13 cellular contexts compared by ENCODE assay signal in the genomic region with DNA sequence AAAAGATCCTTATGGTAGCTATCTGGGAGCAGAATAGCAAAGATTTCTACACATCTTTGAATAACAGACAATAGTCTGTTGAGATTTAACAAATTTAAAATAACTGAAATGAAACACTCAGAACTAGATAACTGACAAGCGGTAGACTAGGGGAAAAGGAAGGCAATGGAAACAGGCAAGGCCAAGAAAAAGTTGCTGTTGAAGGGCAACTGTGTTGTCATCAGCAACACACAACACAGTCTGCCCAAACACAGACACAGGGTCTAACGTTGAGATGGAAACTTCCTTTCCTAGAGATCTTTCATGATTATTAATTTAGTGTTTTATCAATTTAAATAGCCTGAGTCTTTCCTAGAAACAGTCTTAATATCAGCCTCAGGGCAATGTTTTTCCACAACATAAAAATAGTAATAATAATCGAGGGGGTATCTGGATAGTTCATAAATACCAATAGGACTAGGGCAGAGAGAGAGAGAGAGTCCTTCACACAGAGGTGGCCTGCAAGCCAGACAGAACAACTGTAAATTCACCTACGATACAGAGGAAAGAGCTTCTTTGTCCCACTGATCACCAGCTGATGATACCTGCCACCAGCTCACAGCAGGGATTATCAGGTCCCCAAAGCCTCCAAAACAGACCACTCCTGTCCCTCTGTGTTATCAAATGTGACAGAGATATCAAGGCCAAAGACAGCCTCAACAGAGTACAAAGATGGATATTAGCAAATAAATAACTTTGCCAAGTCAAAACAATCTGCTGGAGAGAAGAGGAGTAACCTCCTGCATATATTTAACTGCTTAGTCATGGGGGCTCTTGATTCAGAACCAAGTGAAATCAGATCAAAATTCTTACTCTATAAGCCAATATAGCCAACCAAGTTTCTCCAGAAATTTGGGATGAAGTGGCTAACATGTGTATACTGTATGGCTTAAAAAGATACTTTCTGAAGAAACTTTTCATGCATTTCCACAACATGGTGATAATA.
DNase-seq lines count a peak whose midpoint lies in the region; ATAC-seq and TF ChIP-seq lines count a peak whose summit lies in the region.
"Had no signal": no experiment of that assay in that cellular context is flagged by ENCODE, and none has a peak within 500 bp of the region (broad histone marks: within the 10 kb centered on the region; RNA-seq: fewer than 3 reads in every experiment).

No MANE protein-coding gene starts in this region.

- H3K4me3 ChIP-seq in AG10803 (ENCODE audit: low read length) = no peak overlapping the region
- no peak overlapping the region for H3K4me3 ChIP-seq in HUES48 (ENCODE audit: low read depth, low read length)
- H3K4me3 ChIP-seq in adipocyte (ENCODE audit: low read length) = no peak overlapping the region
- H3K4me3 ChIP-seq: right lobe of liver had no signal

- no peaks in the 10 kb centered on the region for H3K27me3 ChIP-seq in HUES48 (ENCODE audit: control insufficient read depth, insufficient read depth, low read length)
- H3K27me3 ChIP-seq in adipocyte (replicated peaks; ENCODE audit: control insufficient read depth, insufficient read depth, low read length) = no peaks in the 10 kb centered on the region
- H3K27me3 ChIP-seq: right lobe of liver had no signal

- DNase-seq in AG10803 (ENCODE audit: low read depth) (peak; percentile 54), adipocyte (ENCODE audit: low read depth) (peak; percentile 47), kidney tubule cell (ENCODE audit: low spot score) (peak; percentile 43), posterior cingulate gyrus (no peak), NCI-H2196 treated with DMSO at 0.1 percent for 48 hours (lab: John Stamatoyannopoulos, UW; ENCODE audit: unreplicated experiment) (no peak)
- no peak for DNase-seq in activated CD4-positive, alpha-beta T cell treated with anti-CD3 and anti-CD28 coated beads, Interleukin-2, amount 50 U/mL, for 4 hours
- DNase-seq: activated T-cell treated with anti-CD3 and anti-CD28 coated beads, Interleukin-2, amount 50 U/mL, for 48 hours; DND-41; islet precursor cell; NCI-H2081 treated with DMSO at 0.1 percent for 48 hours; right lobe of liver had no signal

- no peak overlapping the region for H3K9ac ChIP-seq in HUES48 (ENCODE audit: low read depth, low read length)
- H3K9ac ChIP-seq in adipocyte (ENCODE audit: low read length) = peak overlapping the region; percentile 29

- H3K36me3 ChIP-seq in HUES48 (ENCODE audit: control insufficient read depth, insufficient read depth, low read length) = no peaks in the 10 kb centered on the region
- no peaks in the 10 kb centered on the region for H3K36me3 ChIP-seq in adipocyte (ENCODE audit: control insufficient read depth, insufficient read depth, low read length, severe bottlenecking)
- H3K36me3 ChIP-seq: right lobe of liver had no signal

- no peaks in the 10 kb centered on the region for H3K9me3 ChIP-seq in HUES48 (ENCODE audit: control insufficient read depth, insufficient read depth, low read length)
- H3K9me3 ChIP-seq in adipocyte (ENCODE audit: control insufficient read depth, low read length) = no peaks in the 10 kb centered on the region
- H3K9me3 ChIP-seq: right lobe of liver had no signal

- intact Hi-C loops in posterior cingulate gyrus (cut with DNase I) = no loop called here

- ATAC-seq in HG02678 (IDR thresholded peaks at IDR 0.05; ENCODE audit: unreplicated experiment) = no peak

- TF ChIP-seq CTCF in AG10803 (conservative IDR thresholded peaks at IDR 0.05; ENCODE audit: low read length) = no peak

- peak overlapping the region; percentile 75 for H3K27ac ChIP-seq in HUES48 (ENCODE audit: low read depth, low read length)
- H3K27ac ChIP-seq: right lobe of liver had no signal

- peaks cover 20% of the 10 kb centered on the region; the same call in 1 of the 2 replicates for H3K4me1 ChIP-seq in HUES48 (ENCODE audit: control insufficient read depth, insufficient read depth, low read length)
- H3K4me1 ChIP-seq in adipocyte (ENCODE audit: control insufficient read depth, insufficient read depth, low read length) = peaks cover 24% of the 10 kb centered on the region

Comparison
In these comparisons a context has a peak if more than half of its experiments do, and no peak if none do; other contexts are left out.
1. DNase-seq: peak in AG10803 (single experiment), adipocyte (single experiment) and kidney tubule cell (single experiment); none in posterior cingulate gyrus (0 of 10), activated CD4-positive, alpha-beta T cell treated with anti-CD3 and anti-CD28 coated beads, Interleukin-2, amount 50 U/mL, for 4 hours (0 of 2) and NCI-H2196 treated with DMSO at 0.1 percent for 48 hours (single experiment).